Comparison of ENCODE assay signal across 22 cellular contexts in genomic region chr6:46484081-46484820, GRCh38. TPM values are rescaled to one million over a fixed set of nuclear protein-coding genes. Genes with fewer than 3 reads are reported as not detected.
"Had no signal": no experiment of that assay in that cellular context is flagged by ENCODE, and none has a peak within 500 bp of the region (broad histone marks: within the 10 kb centered on the region; RNA-seq: fewer than 3 reads in every experiment).

No MANE protein-coding gene starts in this region.

- H3K4me1 Mint-ChIP-seq: activated B cell treated with CpG ODN at 0.5 μM for 24 hours; activated naive CD8-positive, alpha-beta T cell treated with anti-CD3 and anti-CD28 coated beads, Interleukin-2, amount 10 ng/mL, durations not matched to agents 7 days and 5 days; central memory CD8-positive, alpha-beta T cell; mesothelial cell of epicardium; T-cell had no signal

- H3K27me3 ChIP-seq: gastroesophageal sphincter, vagina had no signal

- H3K4me1 ChIP-seq: vagina had no signal

- ATAC-seq: esophagus mucosa; gastroesophageal sphincter; left colon; natural killer cell treated with Interleukin-12 subunit alpha and Interleukin-12 subunit beta and Interleukin-15 and Interleukin-18, amount 100 ng/mL, for 72 hours; T-cell had no signal

- H3K36me3 Mint-ChIP-seq: activated CD4-positive, alpha-beta memory T cell treated with anti-CD3 and anti-CD28 coated beads for 36 hours; activated naive CD8-positive, alpha-beta T cell treated with anti-CD3 and anti-CD28 coated beads, Interleukin-2, amount 10 ng/mL, durations not matched to agents 7 days and 5 days; mesothelial cell of epicardium; natural killer cell treated with Interleukin-12 subunit alpha and Interleukin-12 subunit beta and Interleukin-15 and Interleukin-18, amount 100 ng/mL, for 72 hours; T-cell had no signal

- H3K9me3 Mint-ChIP-seq: activated B cell treated with CpG ODN at 0.5 μM for 24 hours; activated CD4-positive, alpha-beta memory T cell treated with anti-CD3 and anti-CD28 coated beads for 36 hours; activated naive CD8-positive, alpha-beta T cell treated with anti-CD3 and anti-CD28 coated beads, Interleukin-2, amount 10 ng/mL, durations not matched to agents 7 days and 5 days; activated T-helper 1 cell treated with anti-CD3 and anti-CD28 coated beads, Interleukin-12 subunit alpha, Interleukin-12 subunit beta, Interleukin-2, Interleukin-4 antibody, amounts not matched to agents 30 ng/mL and 10 ng/mL and 1 ng/mL, durations not matched to agents 14 hours and 24 hours and 36 hours; central memory CD8-positive, alpha-beta T cell; mesothelial cell of epicardium; natural killer cell treated with Interleukin-12 subunit alpha and Interleukin-12 subunit beta and Interleukin-15 and Interleukin-18, amount 100 ng/mL, for 72 hours; T-cell had no signal

- H3K36me3 ChIP-seq: vagina had no signal

- H3K9me3 ChIP-seq: gastroesophageal sphincter, vagina had no signal

- H3K27ac ChIP-seq: gastroesophageal sphincter, hepatocyte, vagina had no signal

- DNase-seq: activated B cell treated with CpG ODN at 0.5 μM for 24 hours; activated CD4-positive, alpha-beta memory T cell treated with anti-CD3 and anti-CD28 coated beads for 36 hours; activated CD4-positive, alpha-beta T cell treated with anti-CD3 and anti-CD28 coated beads for 4 hours; activated naive CD8-positive, alpha-beta T cell treated with anti-CD3 and anti-CD28 coated beads, Interleukin-2, amount 10 ng/mL, durations not matched to agents 7 days and 5 days; activated T-cell treated with anti-CD3 and anti-CD28 coated beads for 4 hours; effector CD4-positive, alpha-beta T cell; left colon; occipital lobe; retina; stimulated activated CD4-positive, alpha-beta T cell treated with anti-CD3 and anti-CD28 coated beads, Interleukin-2, amount 100 ng/mL, for 24 hours; stimulated activated naive CD4-positive, alpha-beta T cell treated with Interleukin-2 at 50 U/mL for 16 hours; T-cell; trophoblast cell had no signal

- H3K27ac Mint-ChIP-seq: activated B cell treated with CpG ODN at 0.5 μM for 24 hours; activated CD4-positive, alpha-beta memory T cell treated with anti-CD3 and anti-CD28 coated beads for 36 hours; activated naive CD8-positive, alpha-beta T cell treated with anti-CD3 and anti-CD28 coated beads, Interleukin-2, amount 10 ng/mL, durations not matched to agents 7 days and 5 days; activated T-helper 1 cell treated with anti-CD3 and anti-CD28 coated beads, Interleukin-12 subunit alpha, Interleukin-12 subunit beta, Interleukin-2, Interleukin-4 antibody, amounts not matched to agents 30 ng/mL and 10 ng/mL and 1 ng/mL, durations not matched to agents 14 hours and 24 hours and 36 hours; mesothelial cell of epicardium; natural killer cell treated with Interleukin-12 subunit alpha and Interleukin-12 subunit beta and Interleukin-15 and Interleukin-18, amount 100 ng/mL, for 72 hours; T-cell had no signal

- H3K4me3 ChIP-seq: gastroesophageal sphincter, hepatocyte, lung, vagina had no signal

- H3K4me3 Mint-ChIP-seq: activated B cell treated with CpG ODN at 0.5 μM for 24 hours; activated CD4-positive, alpha-beta memory T cell treated with anti-CD3 and anti-CD28 coated beads for 36 hours; activated naive CD8-positive, alpha-beta T cell treated with anti-CD3 and anti-CD28 coated beads, Interleukin-2, amount 10 ng/mL, durations not matched to agents 7 days and 5 days; activated T-helper 1 cell treated with anti-CD3 and anti-CD28 coated beads, Interleukin-12 subunit alpha, Interleukin-12 subunit beta, Interleukin-2, Interleukin-4 antibody, amounts not matched to agents 30 ng/mL and 10 ng/mL and 1 ng/mL, durations not matched to agents 14 hours and 24 hours and 36 hours; central memory CD8-positive, alpha-beta T cell; mesothelial cell of epicardium; natural killer cell treated with Interleukin-12 subunit alpha and Interleukin-12 subunit beta and Interleukin-15 and Interleukin-18, amount 100 ng/mL, for 72 hours; T-cell had no signal

RNA-seq across cellular contexts. Expression of gene RCAN2, which starts 7.0 kb away (rescaled TPM):
- total RNA-seq: activated B cell treated with CpG ODN at 0.5 μM for 24 hours had no signal
